Comparison of ENCODE assay signal across 31 cellular contexts in genomic region chr14:23452237-23452636, GRCh38. TPM values are rescaled to one million over a fixed set of nuclear protein-coding genes. Genes with fewer than 3 reads are reported as not detected.
"Had no signal": no experiment of that assay in that cellular context is flagged by ENCODE, and none has a peak within 500 bp of the region (broad histone marks: within the 10 kb centered on the region; RNA-seq: fewer than 3 reads in every experiment).

No MANE protein-coding gene starts in this region.

- H3K27ac ChIP-seq: stomach, suprapubic skin, testis, thoracic aorta, thyroid gland, tibial artery, tibial nerve, transverse colon, upper lobe of left lung, upper lobe of right lung, uterus, vagina had no signal

- FAIRE-seq: urothelium cell line had no signal

- H3K9me3 ChIP-seq: suprapubic skin, testis, thoracic aorta, thyroid gland, tibial artery, tibial nerve, transverse colon, upper lobe of left lung, upper lobe of right lung, uterus, vagina had no signal

- H3K4me3 ChIP-seq: stomach, suprapubic skin, testis, thoracic aorta, thyroid gland, tibial artery, tibial nerve, transverse colon, upper lobe of left lung, upper lobe of right lung, uterus, vagina had no signal

- DNase-seq: stimulated activated CD4-positive, alpha-beta T cell treated with anti-CD3 and anti-CD28 coated beads, Interleukin-2, amount 100 ng/mL, for 48 hours; stimulated activated CD4-positive, alpha-beta T cell treated with anti-CD3 and anti-CD28 coated beads, Interleukin-4, amount 100 ng/mL, for 1 hour; stimulated activated CD4-positive, alpha-beta T cell treated with anti-CD3 and anti-CD28 coated beads, Interleukin-4, amount 100 ng/mL, for 24 hours; stimulated activated CD4-positive, alpha-beta T cell treated with anti-CD3 and anti-CD28 coated beads, Interleukin-4, amount 100 ng/mL, for 4 hours; stimulated activated CD8-positive, alpha-beta memory T cell treated with anti-CD3 and anti-CD28 coated beads, Interleukin-4, amount 100 ng/mL, for 48 hours; stimulated activated naive B cell treated with anti-CD40 and anti-IgM and Interleukin-4, amounts not matched to agents 10 μg/mL and 1 μg/mL and 100 μg/mL, for 72 hours; stimulated activated naive CD4-positive, alpha-beta T cell; stimulated activated naive CD4-positive, alpha-beta T cell treated with Interleukin-2 at 50 U/mL for 16 hours; stimulated activated naive CD8-positive, alpha-beta T cell treated with anti-CD3 and anti-CD28 coated beads, Interleukin-15, amount 100 ng/mL, for 72 hours; stimulated activated naive CD8-positive, alpha-beta T cell treated with anti-CD3 and anti-CD28 coated beads, Interleukin-15, Interleukin-2, amounts not matched to agents 100 U/mL and 50 U/mL, for 24 hours; stomach; substantia nigra; testis; thyroid gland; tibial artery; transverse colon; trophoblast cell; upper lobe of left lung; upper lobe of right lung; uterus had no signal

- H3K36me3 ChIP-seq: stomach, suprapubic skin, thoracic aorta, thyroid gland, tibial artery, tibial nerve, transverse colon, upper lobe of left lung, upper lobe of right lung, uterus, vagina had no signal

- H3K27me3 ChIP-seq: suprapubic skin, testis, thyroid gland, upper lobe of left lung, uterus, vagina had no signal

- ATAC-seq: stimulated activated effector memory CD8-positive, alpha-beta T cell treated with anti-CD3 and anti-CD28 coated beads, Interleukin-12 subunit alpha, Interleukin-12 subunit beta, amount 100 ng/mL, for 72 hours; stimulated activated memory B cell treated with anti-CD40 and anti-IgM and Interleukin-4, amounts not matched to agents 10 μg/mL and 1 μg/mL and 100 μg/mL, for 72 hours; stimulated activated naive B cell treated with anti-CD40 and anti-IgM and Interleukin-4, amounts not matched to agents 10 μg/mL and 1 μg/mL and 100 μg/mL, for 72 hours; stimulated activated naive CD8-positive, alpha-beta T cell treated with anti-CD3 and anti-CD28 coated beads, Interleukin-15, amount 100 ng/mL, for 72 hours; stimulated activated naive CD8-positive, alpha-beta T cell treated with anti-CD3 and anti-CD28 coated beads, Interleukin-15, Interleukin-2, amounts not matched to agents 100 U/mL and 50 U/mL, for 24 hours; upper lobe of right lung had no signal

- H3K4me1 ChIP-seq: testis, tibial artery, tibial nerve, upper lobe of left lung, upper lobe of right lung, uterus, vagina had no signal

RNA-seq across cellular contexts. Expression of gene MYH7, which starts 16.8 kb away (rescaled TPM):
- total RNA-seq: subcutaneous adipose tissue, suprapubic skin, upper lobe of left lung, vagina had no signal
- polyA plus RNA-seq: urinary bladder had no signal

RNA-seq across cellular contexts. Expression of gene MYH6, which starts 44.2 kb away (rescaled TPM):
- total RNA-seq: subcutaneous adipose tissue, suprapubic skin, temporal lobe, thoracic aorta, thyroid gland, upper lobe of left lung, ureter, vagina had no signal
- polyA plus RNA-seq: urinary bladder had no signal
